ENCODE assay signal across 1 cellular context in the genomic region with DNA sequence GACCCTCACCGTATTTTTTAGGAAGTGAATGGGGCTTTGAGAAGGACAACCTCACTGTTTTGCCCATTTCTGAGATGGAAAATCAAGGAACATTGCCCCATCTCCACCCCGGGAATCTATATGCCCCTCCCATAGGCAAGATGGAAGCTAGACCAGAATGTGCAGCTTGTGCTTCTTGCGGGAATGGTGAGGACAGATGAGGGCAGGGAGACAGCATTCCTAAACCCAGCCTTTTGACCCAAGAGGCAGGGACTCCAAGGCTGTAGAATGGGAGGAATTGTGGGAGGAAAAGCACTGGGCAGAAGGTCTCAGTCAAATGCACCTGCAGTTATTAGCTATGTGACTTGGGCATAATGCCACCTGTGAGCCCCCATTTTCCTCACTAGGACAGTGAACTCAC.
TF ChIP-seq lines count a peak whose summit lies in the region.

No MANE protein-coding gene starts in this region.

TF ChIP-seq in IMR-90, 13 proteins besides CTCF, POLR2A, EP300 and RAD21 (continued from another document):
- TF ChIP-seq FOS (IDR thresholded peaks at IDR 0.05; ENCODE audit: low read depth, low read length) (no peak), BHLHE40 (IDR thresholded peaks at IDR 0.05; ENCODE audit: low read depth, low read length) (no peak), MAFK (IDR thresholded peaks at IDR 0.05; ENCODE audit: low read depth, low read length) (no peak), CHD1 (IDR thresholded peaks at IDR 0.05; ENCODE audit: low read depth, low read length) (no peak), CEBPB (IDR thresholded peaks at IDR 0.05; ENCODE audit: low read depth, low read length) (no peak), SMC3 (IDR thresholded peaks at IDR 0.05; ENCODE audit: low read depth, low read length) (no peak), NFE2L2 (IDR thresholded peaks at IDR 0.05; ENCODE audit: low read depth, low read length) (no peak), MXI1 (IDR thresholded peaks at IDR 0.05; ENCODE audit: borderline replicate concordance, low read depth, low read length) (no peak), MAZ (IDR thresholded peaks at IDR 0.05; ENCODE audit: borderline replicate concordance, low read depth, low read length) (no peak)
- TF ChIP-seq, protein P1, sequence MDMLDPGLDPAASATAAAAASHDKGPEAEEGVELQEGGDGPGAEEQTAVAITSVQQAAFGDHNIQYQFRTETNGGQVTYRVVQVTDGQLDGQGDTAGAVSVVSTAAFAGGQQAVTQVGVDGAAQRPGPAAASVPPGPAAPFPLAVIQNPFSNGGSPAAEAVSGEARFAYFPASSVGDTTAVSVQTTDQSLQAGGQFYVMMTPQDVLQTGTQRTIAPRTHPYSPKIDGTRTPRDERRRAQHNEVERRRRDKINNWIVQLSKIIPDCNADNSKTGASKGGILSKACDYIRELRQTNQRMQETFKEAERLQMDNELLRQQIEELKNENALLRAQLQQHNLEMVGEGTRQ (IDR thresholded peaks at IDR 0.05; ENCODE audit: low read depth, low read length) = no peak
- TF ChIP-seq, protein P2, sequence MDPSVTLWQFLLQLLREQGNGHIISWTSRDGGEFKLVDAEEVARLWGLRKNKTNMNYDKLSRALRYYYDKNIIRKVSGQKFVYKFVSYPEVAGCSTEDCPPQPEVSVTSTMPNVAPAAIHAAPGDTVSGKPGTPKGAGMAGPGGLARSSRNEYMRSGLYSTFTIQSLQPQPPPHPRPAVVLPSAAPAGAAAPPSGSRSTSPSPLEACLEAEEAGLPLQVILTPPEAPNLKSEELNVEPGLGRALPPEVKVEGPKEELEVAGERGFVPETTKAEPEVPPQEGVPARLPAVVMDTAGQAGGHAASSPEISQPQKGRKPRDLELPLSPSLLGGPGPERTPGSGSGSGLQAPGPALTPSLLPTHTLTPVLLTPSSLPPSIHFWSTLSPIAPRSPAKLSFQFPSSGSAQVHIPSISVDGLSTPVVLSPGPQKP (IDR thresholded peaks at IDR 0.05; ENCODE audit: borderline replicate concordance, low read depth, low read length) = no peak
